9 cellular contexts compared by ENCODE assay signal in genomic region chr10:5545778-5546710, GRCh38. TPM values are rescaled to one million over a fixed set of nuclear protein-coding genes. Genes with fewer than 3 reads are reported as not detected.
DNase-seq lines count a peak whose midpoint lies in the region; ATAC-seq and TF ChIP-seq lines count a peak whose summit lies in the region.
"Had no signal": no experiment of that assay in that cellular context is flagged by ENCODE, and none has a peak within 500 bp of the region (broad histone marks: within the 10 kb centered on the region; RNA-seq: fewer than 3 reads in every experiment).

No MANE protein-coding gene starts in this region.

- intact Hi-C loops in heart left ventricle (cut with DNase I): loop anchor here in 2 of 10 donors (5.0 to 10.0 kb wide), 2 partner anchors 99 to 101 kb away; no protein-coding TSS in a partner anchor

- no peaks in the 10 kb centered on the region for H3K27me3 ChIP-seq in heart left ventricle

- peaks cover 0 to 31% (median 12%) of the 10 kb centered on the region in 12 donors for H3K9me3 ChIP-seq in heart left ventricle

- peaks cover 0 to 42% (median 33%) of the 10 kb centered on the region in 12 donors for H3K4me1 ChIP-seq in heart left ventricle

- no peak for TF ChIP-seq CTCF in heart left ventricle (IDR thresholded peaks at IDR 0.05)

- no peak overlapping the region for H3K4me3 ChIP-seq in heart left ventricle

- H3K36me3 ChIP-seq in heart left ventricle: no peaks in the 10 kb centered on the region

- peak overlapping the region in 9 of 12 donors; percentile 32 to 74 (median 64) for H3K27ac ChIP-seq in heart left ventricle
- H3K27ac ChIP-seq: HL-60 had no signal

- TF ChIP-seq POLR2A in heart left ventricle (IDR thresholded peaks at IDR 0.05): no peak

- ATAC-seq in heart left ventricle: peak; percentile 56 to 90 (median 76)
- ATAC-seq in HG03139 (IDR thresholded peaks at IDR 0.05; ENCODE audit: unreplicated experiment): no peak
- ATAC-seq in GM18511 (IDR thresholded peaks at IDR 0.05; ENCODE audit: unreplicated experiment): no peak

- 64 to 88% (median 72%) methylated on average over 18 to 23 of the region's 23 CpGs for WGBS in heart left ventricle, 4 donors

- DNase-seq in H4 (ENCODE audit: low spot score) (peak; percentile 77), SW480 (ENCODE audit: low spot score) (peak; percentile 86), heart left ventricle (peak in 4 of 5 donors; percentile 42 to 81 (median 56)), renal cortical epithelial cell (ENCODE audit: low read depth) (peak; percentile 81), OCI-M1 (lab: John Stamatoyannopoulos, UW) (no peak)
- no peak for DNase-seq in effector CD8-positive, alpha-beta T cell (lab: John Stamatoyannopoulos, UW)

RNA-seq across cellular contexts. Expression of gene CALML3, which starts 21.3 kb away (rescaled TPM):
- total RNA-seq in H4 (2014; rRNA removed; shearing (Covaris generic)): not detected in 2 replicates
- total RNA-seq in heart left ventricle (not detected), renal cortical epithelial cell (not detected in 2 replicates)
- under 1 TPM in 1 of 2 donors, not detected in 1; 0.03 TPM for polyA plus RNA-seq in heart left ventricle

RNA-seq across cellular contexts. Expression of gene CALML5, which starts 46.7 kb away (rescaled TPM):
- not detected in 2 replicates for total RNA-seq in H4 (2014; rRNA removed; shearing (Covaris generic))
- total RNA-seq in heart left ventricle: not detected
- not detected for polyA plus RNA-seq in heart left ventricle
- not detected in 2 replicates for total RNA-seq in renal cortical epithelial cell

Comparison
In these comparisons a context has a peak if more than half of its experiments do, and no peak if none do; other contexts are left out.
1. DNase-seq: peak in H4 (single experiment), SW480 (single experiment), heart left ventricle (4 of 5) and renal cortical epithelial cell (single experiment); none in effector CD8-positive, alpha-beta T cell (single experiment) and OCI-M1 (single experiment).
2. ATAC-seq: peak in heart left ventricle (4 of 4); none in HG03139 (single experiment) and GM18511 (single experiment).